Comparison of ENCODE assay signal across 1 cellular context in the genomic region with DNA sequence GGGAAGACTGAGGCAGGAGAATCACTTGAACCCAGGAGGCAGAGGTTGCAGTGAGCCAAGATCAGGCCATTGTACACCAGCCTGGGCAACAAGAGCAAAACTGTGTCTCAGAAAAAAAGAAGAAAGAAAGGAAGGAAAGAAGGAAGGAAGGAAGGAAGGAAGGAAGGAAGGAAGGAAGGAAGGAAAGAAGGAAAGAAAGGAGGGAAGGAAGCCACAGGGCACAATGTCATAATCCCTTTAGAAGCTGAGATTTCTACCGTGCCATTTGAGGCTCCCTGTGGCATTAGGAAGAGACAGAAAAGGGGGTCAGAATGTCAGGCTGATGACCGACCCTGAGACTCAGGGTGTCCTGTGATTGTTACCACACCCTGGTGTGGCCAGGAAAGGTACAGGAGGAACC.
TF ChIP-seq lines count a peak whose summit lies in the region.

No MANE protein-coding gene starts in this region.

TF ChIP-seq in IMR-90, 13 proteins besides CTCF, POLR2A, EP300 and RAD21:
- TF ChIP-seq RFX5 (IDR thresholded peaks at IDR 0.05; ENCODE audit: low read depth, low read length) (no peak), BHLHE40 (IDR thresholded peaks at IDR 0.05; ENCODE audit: low read depth, low read length) (no peak), MXI1 (IDR thresholded peaks at IDR 0.05; ENCODE audit: borderline replicate concordance, low read depth, low read length) (no peak), MAFK (IDR thresholded peaks at IDR 0.05; ENCODE audit: low read depth, low read length) (no peak), FOS (IDR thresholded peaks at IDR 0.05; ENCODE audit: low read depth, low read length) (no peak)
- TF ChIP-seq, protein P1, sequence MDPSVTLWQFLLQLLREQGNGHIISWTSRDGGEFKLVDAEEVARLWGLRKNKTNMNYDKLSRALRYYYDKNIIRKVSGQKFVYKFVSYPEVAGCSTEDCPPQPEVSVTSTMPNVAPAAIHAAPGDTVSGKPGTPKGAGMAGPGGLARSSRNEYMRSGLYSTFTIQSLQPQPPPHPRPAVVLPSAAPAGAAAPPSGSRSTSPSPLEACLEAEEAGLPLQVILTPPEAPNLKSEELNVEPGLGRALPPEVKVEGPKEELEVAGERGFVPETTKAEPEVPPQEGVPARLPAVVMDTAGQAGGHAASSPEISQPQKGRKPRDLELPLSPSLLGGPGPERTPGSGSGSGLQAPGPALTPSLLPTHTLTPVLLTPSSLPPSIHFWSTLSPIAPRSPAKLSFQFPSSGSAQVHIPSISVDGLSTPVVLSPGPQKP (IDR thresholded peaks at IDR 0.05; ENCODE audit: borderline replicate concordance, low read depth, low read length): no peak
